9 cellular contexts compared by ENCODE assay signal in the genomic region with DNA sequence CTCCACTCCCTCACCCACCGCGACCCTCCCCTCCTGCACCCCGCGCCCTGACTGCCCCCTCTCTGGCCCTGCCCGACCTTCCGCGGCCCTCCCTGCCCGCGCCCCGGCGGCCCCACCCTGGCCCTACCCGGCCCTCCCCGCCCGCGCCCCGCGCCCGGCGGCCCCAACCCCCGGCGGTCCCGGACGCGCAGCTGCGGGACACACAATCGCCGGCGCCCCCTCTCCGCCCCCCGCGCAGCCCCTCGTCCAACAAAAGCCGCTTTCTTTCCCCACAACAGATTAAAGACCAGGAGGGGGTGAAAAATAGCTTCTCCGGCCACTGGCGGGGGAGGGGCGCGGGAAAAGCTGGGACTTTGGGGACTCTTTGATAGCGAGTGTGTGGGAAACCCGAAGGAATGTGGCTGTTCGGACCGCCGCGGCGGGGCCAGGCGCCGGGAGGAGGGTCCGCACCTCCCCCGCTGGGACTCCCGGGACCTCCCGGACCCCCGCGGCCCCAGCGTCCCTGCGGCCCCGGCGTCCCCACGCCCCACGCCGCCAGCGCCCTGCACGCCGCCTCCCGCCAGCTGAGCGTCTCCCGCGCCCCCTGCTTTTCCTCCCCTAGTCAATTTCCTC. TPM values are rescaled to one million over a fixed set of nuclear protein-coding genes. Genes with fewer than 3 reads are reported as not detected.
DNase-seq lines count a peak whose midpoint lies in the region; ATAC-seq, FAIRE-seq and TF ChIP-seq lines count a peak whose summit lies in the region.
"Had no signal": no experiment of that assay in that cellular context is flagged by ENCODE, and none has a peak within 500 bp of the region (broad histone marks: within the 10 kb centered on the region; RNA-seq: fewer than 3 reads in every experiment).

No MANE protein-coding gene starts in this region.

- H3K4me1 Mint-ChIP-seq in stimulated activated naive CD8-positive, alpha-beta T cell treated with anti-CD3 and anti-CD28 coated beads, Interleukin-15, amount 100 ng/mL, for 72 hours: peaks cover 35% of the 10 kb centered on the region

- H4K20me1 ChIP-seq in K562 (replicated peaks; ENCODE audit: control insufficient read depth, insufficient read depth, low read length) (no peaks in the 10 kb centered on the region), PC-9 (ENCODE audit: insufficient read depth) (no peaks in the 10 kb centered on the region)

- intact Hi-C loops in K562 (cut with micrococcal nuclease): loop anchor here (2.0 kb wide), 1 partner anchor 19 kb away; no protein-coding TSS in a partner anchor
- intact Hi-C loops in left colon (cut with DNase I, micrococcal nuclease): no loop called here
- intact Hi-C loops in PC-9 (cut with micrococcal nuclease; ENCODE audit: unreplicated experiment): no loop called here

- H3K4me3 ChIP-seq in K562 (peak overlapping the region; percentile 52), PC-9 (no peak overlapping the region)

- BruUV-seq in K562 (replicated peaks; lab: Mats Ljungman, UMichigan): no TSS peak
- BruUV-seq in PC-9 (replicated peaks; lab: Mats Ljungman, UMichigan): no TSS peak

- TF ChIP-seq CTCF in K562 (IDR thresholded peaks at IDR 0.05 in 2 of 3, conservative IDR thresholded peaks at IDR 0.05 in 1 of 3; ENCODE audit: insufficient read depth in 2 of 3, low read depth in 1 of 3, low read length in 3 of 3): no peak
- no peak for TF ChIP-seq CTCF in PC-9 (conservative IDR thresholded peaks at IDR 0.05)

- DNase-seq in DMS 273 (lab: John Stamatoyannopoulos, UW; ENCODE audit: unreplicated experiment): peak; percentile 56
- DNase-seq in DMS 273 treated with DMSO at 0.1 percent for 48 hours (lab: John Stamatoyannopoulos, UW): no peak
- peak in 3 of 4 experiments; percentile 62 to 80 (median 79) for DNase-seq in K562 (ENCODE audit: extremely low read depth in 1 of 4, low spot score in 3 of 4)
- DNase-seq in left colon: peak in 1 of 2 donors; percentile 50
- DNase-seq in stimulated activated naive CD8-positive, alpha-beta T cell treated with anti-CD3 and anti-CD28 coated beads, Interleukin-15, amount 100 ng/mL, for 72 hours: no peak
- DNase-seq in PC-9: no peak
- no peak for DNase-seq in NCI-H2081 treated with DMSO at 0.1 percent for 48 hours (lab: John Stamatoyannopoulos, UW)

- H3K27me3 Mint-ChIP-seq in stimulated activated naive CD8-positive, alpha-beta T cell treated with anti-CD3 and anti-CD28 coated beads, Interleukin-15, amount 100 ng/mL, for 72 hours: peaks cover 10% of the 10 kb centered on the region

- TF ChIP-seq RAD21 in K562 (CRISPR knock-in tag; conservative IDR thresholded peaks at IDR 0.05 in 1 of 2, IDR thresholded peaks at IDR 0.05 in 1 of 2): no peak

- in situ Hi-C loops in K562 (cut with MboI): no loop called here

- TF ChIP-seq EP300 in K562 (IDR thresholded peaks at IDR 0.05; ENCODE audit: low read length): no peak

- no peaks in the 10 kb centered on the region for H3K9me3 ChIP-seq in K562 (replicated peaks; ENCODE audit: control insufficient read depth, insufficient read depth, low read depth, low read length)
- H3K9me3 ChIP-seq in PC-9 (ENCODE audit: insufficient read depth, low read depth): no peaks in the 10 kb centered on the region

- peak overlapping the region; percentile 81 to 87 for H3K4me3 Mint-ChIP-seq in stimulated activated naive CD8-positive, alpha-beta T cell treated with anti-CD3 and anti-CD28 coated beads, Interleukin-15, amount 100 ng/mL, for 72 hours

- no peak for TF ChIP-seq POLR2A in K562 (conservative IDR thresholded peaks at IDR 0.05)

- H3K9me3 Mint-ChIP-seq in stimulated activated naive CD8-positive, alpha-beta T cell treated with anti-CD3 and anti-CD28 coated beads, Interleukin-15, amount 100 ng/mL, for 72 hours: no peaks in the 10 kb centered on the region

- CTCF ChIA-PET in K562 (lab: Yijun Ruan, JAX; ENCODE audit: low intra/inter-chr PET ratio): no interaction called here
- CTCF ChIA-PET in PC-9 (lab: Charles Lee): no interaction called here

- H3K27ac ChIP-seq in K562 (ENCODE audit: extremely low read depth, low read depth, low read length) (peak overlapping the region; percentile 64; the same call in 2 of the 3 replicates), PC-9 (no peak overlapping the region)
- H3K27ac ChIP-seq: 22Rv1 had no signal

- H3K79me2 ChIP-seq in K562 (ENCODE audit: control insufficient read depth, insufficient read depth, low read length) (no peaks in the 10 kb centered on the region), PC-9 (ENCODE audit: low read depth) (no peaks in the 10 kb centered on the region)

- peaks cover 28 to 31% of the 10 kb centered on the region in 2 experiments for H3K4me1 ChIP-seq in K562 (replicated peaks in 1 of 2; ENCODE audit: control insufficient read depth in 2 of 2, insufficient read depth in 2 of 2, low read length in 2 of 2)
- no peaks in the 10 kb centered on the region for H3K4me1 ChIP-seq in PC-9 (replicated peaks; ENCODE audit: insufficient read depth)

- peak overlapping the region; percentile 49 to 83 for H3K27ac Mint-ChIP-seq in stimulated activated naive CD8-positive, alpha-beta T cell treated with anti-CD3 and anti-CD28 coated beads, Interleukin-15, amount 100 ng/mL, for 72 hours

- H3K27me3 ChIP-seq in K562 (ENCODE audit: control insufficient read depth in 2 of 2, insufficient read depth in 2 of 2, low read length in 2 of 2): no peaks in the 10 kb centered on the region
- no peaks in the 10 kb centered on the region for H3K27me3 ChIP-seq in PC-9 (ENCODE audit: insufficient read depth, low read depth)

- no peak for FAIRE-seq in K562 (lab: Jason Lieb, UNC)

- H3K9me2 ChIP-seq in PC-9 (ENCODE audit: insufficient read depth): no peaks in the 10 kb centered on the region

- 2% methylated on average over 33 of the region's 66 CpGs for WGBS in K562 (ENCODE audit: insufficient coverage, low coverage, missing lambda C conversion rate)

- H3K36me3 ChIP-seq in K562 (ENCODE audit: control insufficient read depth, insufficient read depth, low read length): no peaks in the 10 kb centered on the region
- H3K36me3 ChIP-seq in PC-9 (ENCODE audit: low read depth): no peaks in the 10 kb centered on the region

- no peaks in the 10 kb centered on the region for H3K9me1 ChIP-seq in K562 (ENCODE audit: control insufficient read depth, insufficient read depth, low read length)

- peak overlapping the region; percentile 81 for H2AFZ ChIP-seq in K562 (ENCODE audit: low read depth, low read length)
- H2AFZ ChIP-seq in PC-9: no peak overlapping the region

- no peaks in the 10 kb centered on the region for H3F3A ChIP-seq in PC-9 (ENCODE audit: insufficient read depth, low read depth)

- ATAC-seq in K562 (peak; percentile 81), left colon (peak; percentile 54), GM19452 (IDR thresholded peaks at IDR 0.05; ENCODE audit: unreplicated experiment) (no peak)
- peak; percentile 75 for ATAC-seq in stimulated activated naive CD8-positive, alpha-beta T cell treated with anti-CD3 and anti-CD28 coated beads, Interleukin-15, amount 100 ng/mL, for 72 hours

- H3K4me2 ChIP-seq in K562 (ENCODE audit: insufficient read depth, low read length) (peak overlapping the region; percentile 74), PC-9 (no peak overlapping the region)

- peak overlapping the region; percentile 73 to 93 for H3K9ac ChIP-seq in K562 (ENCODE audit: insufficient read depth in 1 of 2, low read depth in 2 of 2, low read length in 2 of 2)

- POLR2A ChIA-PET in K562 (lab: Yijun Ruan, JAX) (interaction anchor here (0.6 to 3.0 kb wide), 9 partner anchors 7 to 71 kb away, joined by 3 to 29 read pairs (median 3); a partner anchor contains a TSS), PC-9 (lab: Charles Lee; ENCODE audit: unreplicated experiment) (no interaction called here)

RNA-seq across cellular contexts. Expression of a gene that starts 8.8 kb away (rescaled TPM):
- total RNA-seq in K562 (2011; cell fraction: chromatin; rRNA removed; ENCODE audit: low replicate concordance): 41.1 and 121 TPM in 2 replicates
- 126 and 137 TPM in 2 replicates for total RNA-seq in K562 (2011; cell fraction: nucleolus; rRNA removed)
- total RNA-seq in K562 (2011; cell fraction: nucleoplasm; rRNA removed): 87.5 and 98.1 TPM in 2 replicates
- total RNA-seq in K562 (2014; rRNA removed) (50.9 and 59.4 TPM in 2 replicates), K562 (2014; rRNA removed; fragmentation: Illumina TruSeq; extraction: Trizol) (12.6 and 17.2 TPM in 2 replicates), K562 (2015; rRNA removed; fragmentation: Illumina TruSeq; extraction: Trizol) (17.7 and 20.4 TPM in 2 replicates), K562 (2021) (42.2 and 44.8 TPM in 2 replicates), left colon (100 to 1,000 TPM; 131 to 223 TPM), PC-9 (2021) (10.4 and 24.7 TPM in 2 replicates)
- polyA plus RNA-seq in K562 (2011; rRNA removed) (28.6 and 59.8 TPM in 2 replicates), K562 (2014; fragmentation: Illumina TruSeq; extraction: Trizol) (23.5 and 30.8 TPM in 2 replicates), K562 (2014; fragmentation: Nextera tagmentation; extraction: Ambion mirVana) (10 to 100 TPM in 1 of 2 experiments, 1 to 10 TPM in 1; 6.8 to 13.2 TPM), K562 (2014; rRNA removed) (44.4 and 54.2 TPM in 2 replicates)
- polyA plus RNA-seq in K562 (2011; cell fraction: cytosol; rRNA removed): 78.3 and 218 TPM in 2 replicates
- polyA plus RNA-seq in K562 (2011; cell fraction: nucleus; rRNA removed): 52.1 and 90.3 TPM in 2 replicates
- polyA plus RNA-seq in K562 (2012): 63.0 and 66.6 TPM in 2 replicates
- 9.7 and 17.8 TPM in 2 replicates for polyA minus RNA-seq in K562 (2011; rRNA and poly(A)+ RNA removed)
- polyA minus RNA-seq in K562 (2011; cell fraction: cytosol; rRNA and poly(A)+ RNA removed): 23.9 and 44.6 TPM in 2 replicates
- 65.3 and 68.1 TPM in 2 replicates for polyA minus RNA-seq in K562 (2011; cell fraction: nucleus; rRNA and poly(A)+ RNA removed)

RNA-seq across cellular contexts. Expression of a gene that starts 37.1 kb away (rescaled TPM):
- 29.6 and 39.0 TPM in 2 replicates for total RNA-seq in K562 (2011; cell fraction: chromatin; rRNA removed; ENCODE audit: low replicate concordance)
- 13.2 and 15.8 TPM in 2 replicates for total RNA-seq in K562 (2011; cell fraction: nucleolus; rRNA removed)
- 21.7 and 23.2 TPM in 2 replicates for total RNA-seq in K562 (2011; cell fraction: nucleoplasm; rRNA removed)
- total RNA-seq in K562 (2014; rRNA removed) (14.9 and 19.9 TPM in 2 replicates), K562 (2014; rRNA removed; fragmentation: Illumina TruSeq; extraction: Trizol) (11.0 and 11.4 TPM in 2 replicates), K562 (2015; rRNA removed; fragmentation: Illumina TruSeq; extraction: Trizol) (11.7 and 12.0 TPM in 2 replicates), K562 (2021) (22.5 and 25.3 TPM in 2 replicates), left colon (10 to 100 TPM; 10.9 to 12.1 TPM), PC-9 (2021) (7.6 and 9.0 TPM in 2 replicates)
- polyA plus RNA-seq in K562 (2011; rRNA removed) (3.1 and 4.2 TPM in 2 replicates), K562 (2014; fragmentation: Illumina TruSeq; extraction: Trizol) (14.3 and 16.1 TPM in 2 replicates), K562 (2014; fragmentation: Nextera tagmentation; extraction: Ambion mirVana) (1 to 10 TPM; 3.8 to 4.0 TPM), K562 (2014; rRNA removed) (10.1 and 10.3 TPM in 2 replicates)
- 3.0 and 3.9 TPM in 2 replicates for polyA plus RNA-seq in K562 (2011; cell fraction: cytosol; rRNA removed)
- 8.1 and 9.2 TPM in 2 replicates for polyA plus RNA-seq in K562 (2011; cell fraction: nucleus; rRNA removed)
- 9.2 and 10.2 TPM in 2 replicates for polyA plus RNA-seq in K562 (2012)
- polyA minus RNA-seq in K562 (2011; rRNA and poly(A)+ RNA removed): 3.5 and 4.7 TPM in 2 replicates
- 5.8 and 6.5 TPM in 2 replicates for polyA minus RNA-seq in K562 (2011; cell fraction: cytosol; rRNA and poly(A)+ RNA removed)
- polyA minus RNA-seq in K562 (2011; cell fraction: nucleus; rRNA and poly(A)+ RNA removed): 5.1 and 8.9 TPM in 2 replicates

Comparison
In these comparisons a context has a peak if more than half of its experiments do, and no peak if none do; other contexts are left out.
1. DNase-seq: peak in DMS 273 (single experiment) and K562 (3 of 4); none in DMS 273 treated with DMSO at 0.1 percent for 48 hours (single experiment), stimulated activated naive CD8-positive, alpha-beta T cell treated with anti-CD3 and anti-CD28 coated beads, Interleukin-15, amount 100 ng/mL, for 72 hours (0 of 2), PC-9 (0 of 2) and NCI-H2081 treated with DMSO at 0.1 percent for 48 hours (single experiment).